ENCODE assay signal across 9 cellular contexts in the genomic region with DNA sequence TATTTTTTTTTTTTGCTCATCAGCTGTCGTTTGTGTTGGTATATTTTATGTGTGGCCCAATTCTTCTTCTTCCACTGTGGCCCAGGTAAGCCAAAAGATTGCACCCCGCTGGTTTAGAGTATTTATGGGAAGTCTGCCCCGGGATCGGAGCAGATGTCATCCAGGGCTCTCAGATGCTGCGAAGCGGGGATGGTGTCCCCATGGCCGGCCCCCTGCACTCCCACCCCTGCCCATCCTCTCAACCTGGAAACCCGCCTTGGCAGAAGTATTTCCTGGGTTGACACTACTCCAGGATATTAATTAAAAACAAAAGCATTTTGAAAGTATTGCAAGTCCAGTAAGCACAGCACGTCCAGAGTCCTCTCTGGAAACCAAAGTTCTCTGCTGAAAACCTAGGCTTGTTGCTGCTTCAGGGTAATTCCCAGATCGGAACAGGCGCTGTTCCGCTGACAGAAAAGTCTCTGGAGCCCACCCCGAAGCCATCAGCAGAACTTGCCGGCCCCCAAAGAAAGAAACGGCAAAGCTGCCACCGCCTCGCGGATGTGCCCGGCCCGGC. TPM values are rescaled to one million over a fixed set of nuclear protein-coding genes. Genes with fewer than 3 reads are reported as not detected.
DNase-seq lines count a peak whose midpoint lies in the region; ATAC-seq, FAIRE-seq and TF ChIP-seq lines count a peak whose summit lies in the region.
"Had no signal": no experiment of that assay in that cellular context is flagged by ENCODE, and none has a peak within 500 bp of the region (broad histone marks: within the 10 kb centered on the region; RNA-seq: fewer than 3 reads in every experiment).

No MANE protein-coding gene starts in this region.

- H4K20me1 ChIP-seq in HepG2 (ENCODE audit: insufficient read depth, low read length) = no peaks in the 10 kb centered on the region

- H3K79me2 ChIP-seq in HepG2 (ENCODE audit: insufficient read depth, low read length) = no peaks in the 10 kb centered on the region

- in situ Hi-C loops in HepG2 (cut with HindIII; ENCODE audit: extremely low pct_ligation_motif_present, low pct_unique_long_range_greater_than_20kb) = no loop called here

- no peak for TF ChIP-seq RAD21 in HepG2 (CRISPR knock-in tag; IDR thresholded peaks at IDR 0.05)

- peaks cover 0 to 4% (median 0%) of the 10 kb centered on the region in 5 donors for H3K36me3 Mint-ChIP-seq in naive thymus-derived CD4-positive, alpha-beta T cell

- H3K27me3 Mint-ChIP-seq in naive thymus-derived CD4-positive, alpha-beta T cell = peaks cover 55 to 75% (median 66%) of the 10 kb centered on the region in 5 donors

- POLR2A ChIA-PET in HepG2 (lab: Yijun Ruan, JAX) = no interaction called here
- POLR2A ChIA-PET in naive thymus-derived CD4-positive, alpha-beta T cell (lab: Charles Lee) = no interaction called here

- H3K27ac ChIP-seq in right lobe of liver = no peak overlapping the region
- H3K27ac ChIP-seq in HepG2 (ENCODE audit: extremely low read length, insufficient read depth, low read length) = no peak overlapping the region
- H3K27ac ChIP-seq in naive thymus-derived CD4-positive, alpha-beta T cell (ENCODE audit: low read depth, low read length) = no peak overlapping the region

- H3K27me3 ChIP-seq in right lobe of liver (peaks cover 0 to 5% of the 10 kb centered on the region in 2 donors), HepG2 (ENCODE audit: control insufficient read depth in 1 of 2, insufficient read depth in 2 of 2, low read length in 2 of 2) (peaks cover 1 to 56% of the 10 kb centered on the region in 2 experiments)
- H3K27me3 ChIP-seq in naive thymus-derived CD4-positive, alpha-beta T cell (ENCODE audit: control insufficient read depth in 2 of 2, insufficient read depth in 2 of 2, low read length in 2 of 2) = peaks cover 0 to 9% of the 10 kb centered on the region in 2 donors

- H3K9ac ChIP-seq in HepG2 (ENCODE audit: insufficient read depth, low read depth, low read length) = no peak overlapping the region

- no peak overlapping the region for H3K4me2 ChIP-seq in HepG2 (ENCODE audit: low read depth, low read length)

- H2AFZ ChIP-seq in HepG2 (ENCODE audit: low read length) = no peak overlapping the region

- intact Hi-C loops in right lobe of liver (cut with DNase I) = no loop called here
- intact Hi-C loops in HepG2 (cut with micrococcal nuclease; ENCODE audit: unreplicated experiment) = loop anchor here (10.0 kb wide), 1 partner anchor 76 kb away; no protein-coding TSS in a partner anchor
- intact Hi-C loops in naive thymus-derived CD4-positive, alpha-beta T cell (cut with micrococcal nuclease) = loop anchor here in 1 of 2 donors (5.0 kb wide), 1 partner anchor 47 kb away; no protein-coding TSS in a partner anchor

- no peak for FAIRE-seq in HepG2 (lab: Jason Lieb, UNC)

- 47% methylated on average over 12 of the region's 20 CpGs for WGBS in right lobe of liver (ENCODE audit: insufficient coverage, low coverage, low lambda C conversion rate, missing lambda C conversion rate)
- WGBS in HepG2 (ENCODE audit: low lambda C conversion rate) = 81% methylated on average over 10 of the region's 20 CpGs

- no peak for TF ChIP-seq POLR2A in right lobe of liver (IDR thresholded peaks at IDR 0.05)
- TF ChIP-seq POLR2A in HepG2 (IDR thresholded peaks at IDR 0.05; ENCODE audit: insufficient read depth in 1 of 2, low read depth in 2 of 2, low read length in 2 of 2) = no peak

- H3K36me3 ChIP-seq in right lobe of liver (no peaks in the 10 kb centered on the region), HepG2 (replicated peaks in 1 of 2; ENCODE audit: control insufficient read depth in 1 of 2, insufficient read depth in 2 of 2, low read length in 2 of 2) (no peaks in the 10 kb centered on the region)
- no peaks in the 10 kb centered on the region for H3K36me3 ChIP-seq in naive thymus-derived CD4-positive, alpha-beta T cell (ENCODE audit: control insufficient read depth in 2 of 3, insufficient read depth in 3 of 3, low read length in 3 of 3)

- no peak for TF ChIP-seq EP300 in HepG2 (IDR thresholded peaks at IDR 0.05; ENCODE audit: low read depth in 2 of 2, low read length in 2 of 2)
- no peak for TF ChIP-seq EP300 in HepG2 (CRISPR knock-in tag; IDR thresholded peaks at IDR 0.05; ENCODE audit: borderline replicate concordance)

- peak overlapping the region in 9 of 10 donors; percentile 32 to 78 (median 59) for H3K4me3 Mint-ChIP-seq in naive thymus-derived CD4-positive, alpha-beta T cell

- BruUV-seq in HepG2 (replicated peaks; lab: Mats Ljungman, UMichigan) = no TSS peak

- no peak overlapping the region for H3K27ac Mint-ChIP-seq in naive thymus-derived CD4-positive, alpha-beta T cell

- peaks cover 0 to 3% (median 0%) of the 10 kb centered on the region in 4 donors for H3K4me1 ChIP-seq in right lobe of liver
- H3K4me1 ChIP-seq in HepG2 (ENCODE audit: insufficient read depth, low read length) = peaks cover 12% of the 10 kb centered on the region
- H3K4me1 ChIP-seq in naive thymus-derived CD4-positive, alpha-beta T cell (ENCODE audit: control insufficient read depth in 2 of 2, insufficient read depth in 2 of 2, low read length in 2 of 2) = no peaks in the 10 kb centered on the region

- TF ChIP-seq CTCF in right lobe of liver (IDR thresholded peaks at IDR 0.05) (no peak), HepG2 (CRISPR knock-in tag; IDR thresholded peaks at IDR 0.05) (no peak)

- CTCF ChIA-PET in HepG2 (lab: Yijun Ruan, JAX; ENCODE audit: low intra/inter-chr PET ratio, low total read pairs) = no interaction called here
- CTCF ChIA-PET in naive thymus-derived CD4-positive, alpha-beta T cell (lab: Charles Lee) = no interaction called here

- H3K9me3 Mint-ChIP-seq in naive thymus-derived CD4-positive, alpha-beta T cell = no peaks in the 10 kb centered on the region

- peak overlapping the region; percentile 11 to 40 (median 18) for H3K4me3 ChIP-seq in right lobe of liver
- H3K4me3 ChIP-seq in HepG2 (replicated peaks in 1 of 3; ENCODE audit: insufficient read depth in 1 of 3, low read depth in 2 of 3, low read length in 3 of 3) = no peak overlapping the region
- H3K4me3 ChIP-seq in naive thymus-derived CD4-positive, alpha-beta T cell (ENCODE audit: low read length) = no peak overlapping the region

- H3K9me3 ChIP-seq in right lobe of liver = no peaks in the 10 kb centered on the region
- no peaks in the 10 kb centered on the region for H3K9me3 ChIP-seq in HepG2 (ENCODE audit: low read length)
- H3K9me3 ChIP-seq in naive thymus-derived CD4-positive, alpha-beta T cell (ENCODE audit: control insufficient read depth in 2 of 3, low read length in 3 of 3) = no peaks in the 10 kb centered on the region

- ATAC-seq in right lobe of liver = no peak
- no peak for ATAC-seq in HepG2
- no peak for ATAC-seq in naive thymus-derived CD4-positive, alpha-beta T cell
- no peak for ATAC-seq in GM21529 (IDR thresholded peaks at IDR 0.05; ENCODE audit: unreplicated experiment)
- ATAC-seq in GM18867 (IDR thresholded peaks at IDR 0.05; ENCODE audit: unreplicated experiment) = no peak
- no peak for ATAC-seq in GM21381 (IDR thresholded peaks at IDR 0.05; ENCODE audit: unreplicated experiment)

- DNase-seq in right lobe of liver (no peak), HepG2 (ENCODE audit: low spot score) (no peak), dermis blood vessel endothelial cell (peak; percentile 9), medulla oblongata (ENCODE audit: extremely low spot score) (no peak)
- no peak for DNase-seq in naive thymus-derived CD4-positive, alpha-beta T cell
- DNase-seq: NCI-H1436 had no signal

- peaks cover 0 to 16% (median 9%) of the 10 kb centered on the region in 7 donors for H3K4me1 Mint-ChIP-seq in naive thymus-derived CD4-positive, alpha-beta T cell

RNA-seq across cellular contexts. Expression of a gene that starts 0.8 kb away (rescaled TPM):
- 1 to 10 TPM in 1 of 6 experiments, under 1 TPM in 5; 0.19 to 1.1 (median 0.32) TPM for total RNA-seq in right lobe of liver
- total RNA-seq in HepG2 (2016; rRNA removed; fragmentation: Illumina TruSeq; extraction: Trizol) = not detected in 2 replicates
- 0.09 TPM in 1 of 2 replicates, not detected in the other for total RNA-seq in HepG2 (2016; cell fraction: cytosol; rRNA removed; fragmentation: Illumina TruSeq; extraction: Trizol; ENCODE audit: low read depth)
- not detected in 2 replicates for total RNA-seq in HepG2 (2016; cell fraction: insoluble cytoplasmic fraction; rRNA removed; fragmentation: Illumina TruSeq; extraction: Trizol)
- total RNA-seq in HepG2 (2016; cell fraction: membrane; rRNA removed; fragmentation: Illumina TruSeq; extraction: Trizol) = not detected in 2 replicates
- total RNA-seq in HepG2 (2016; cell fraction: nucleus; rRNA removed; fragmentation: Illumina TruSeq; extraction: Trizol) = not detected in 2 replicates
- polyA plus RNA-seq in HepG2 (2011; rRNA removed) = 0.09 TPM in 1 of 2 replicates, not detected in the other
- polyA plus RNA-seq in HepG2 (2011; cell fraction: cytosol; rRNA removed) = 0.03 TPM in 1 of 2 replicates, not detected in the other
- 0.19 and 0.24 TPM in 2 replicates for polyA plus RNA-seq in HepG2 (2011; cell fraction: nucleus; rRNA removed)
- 0.35 TPM in 1 of 2 replicates, not detected in the other for polyA plus RNA-seq in HepG2 (2012)
- not detected in 2 replicates for polyA plus RNA-seq in HepG2 (2016; cell fraction: cytosol; fragmentation: Illumina TruSeq; extraction: Trizol; ENCODE audit: low read depth)
- polyA plus RNA-seq in HepG2 (2016; cell fraction: insoluble cytoplasmic fraction; fragmentation: Illumina TruSeq; extraction: Trizol; ENCODE audit: low read depth) = not detected in 2 replicates
- not detected in 2 replicates for polyA plus RNA-seq in HepG2 (2016; cell fraction: membrane; fragmentation: Illumina TruSeq; extraction: Trizol; ENCODE audit: low read depth)
- not detected in 2 replicates for polyA plus RNA-seq in HepG2 (2016; cell fraction: nucleus; fragmentation: Illumina TruSeq; extraction: Trizol; ENCODE audit: insufficient read depth, low read depth)
- 0.82 TPM in 1 of 2 replicates, not detected in the other for polyA minus RNA-seq in HepG2 (2011; rRNA and poly(A)+ RNA removed; ENCODE audit: low replicate concordance)
- not detected in 2 replicates for polyA minus RNA-seq in HepG2 (2011; cell fraction: cytosol; rRNA and poly(A)+ RNA removed)
- polyA minus RNA-seq in HepG2 (2011; cell fraction: nucleus; rRNA and poly(A)+ RNA removed) = 0.90 and 2.0 TPM in 2 replicates
- total RNA-seq in dermis blood vessel endothelial cell = 3.5 and 3.9 TPM in 2 replicates
- total RNA-seq in naive thymus-derived CD4-positive, alpha-beta T cell = under 1 TPM in 3 of 5 experiments, not detected in 2; 0.45 to 0.92 (median 0.54) TPM
- not detected for polyA plus RNA-seq in naive thymus-derived CD4-positive, alpha-beta T cell

Comparison
In these comparisons a context has a peak if more than half of its experiments do, and no peak if none do; other contexts are left out.
1. H3K4me3 ChIP-seq: peak in right lobe of liver (3 of 3); none in HepG2 (0 of 3) and naive thymus-derived CD4-positive, alpha-beta T cell (single experiment).